18 cellular contexts compared by ENCODE assay signal in the genomic region with DNA sequence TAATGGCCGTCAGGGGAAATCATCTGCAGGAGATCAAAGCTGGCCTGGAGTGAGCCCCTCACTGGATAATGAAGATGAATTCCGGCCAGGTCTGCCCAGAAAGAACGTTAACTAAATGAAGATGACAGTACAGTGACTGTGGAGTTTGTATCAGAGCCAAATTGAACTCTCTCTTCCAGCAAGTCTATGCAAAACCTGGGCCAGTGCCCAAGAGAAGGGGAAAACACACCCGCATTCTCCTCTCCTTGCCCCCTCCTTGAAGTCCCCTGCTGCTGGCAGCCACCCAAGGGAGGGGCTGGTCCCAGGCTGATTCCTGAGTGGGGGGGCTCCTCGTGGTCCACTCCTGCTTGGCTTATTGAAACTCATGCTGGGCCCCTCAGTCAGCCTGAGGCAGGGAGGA.
A peak's percentile ranks its signal among the peaks of the same experiment; 100 is the strongest.
DNase-seq lines count a peak whose midpoint lies in the region; ATAC-seq and TF ChIP-seq lines count a peak whose summit lies in the region.
"Had no signal": no experiment of that assay in that cellular context is flagged by ENCODE, and none has a peak within 500 bp of the region (broad histone marks: within the 10 kb centered on the region; RNA-seq: fewer than 3 reads in every experiment).

No MANE protein-coding gene starts in this region.

- TF ChIP-seq CTCF in MCF 10A (IDR thresholded peaks at IDR 0.05; ENCODE audit: unreplicated experiment) (no peak), breast epithelium (IDR thresholded peaks at IDR 0.05) (no peak), type B pancreatic cell (conservative IDR thresholded peaks at IDR 0.05) (no peak)

- TF ChIP-seq POLR2A in breast epithelium (IDR thresholded peaks at IDR 0.05), result no peak

- H3K36me3 ChIP-seq in breast epithelium, result no peaks in the 10 kb centered on the region
- H3K36me3 ChIP-seq: ovary had no signal

- CTCF ChIA-PET in MCF 10A (lab: Yijun Ruan, JAX), result interaction anchor here (0.6 kb wide), 1 partner anchor 169 kb away, joined by 5 read pairs; no protein-coding TSS in a partner anchor

- BruUV-seq in MCF 10A (replicated peaks; lab: Mats Ljungman, UMichigan), result no TSS peak

- ATAC-seq in SK-N-SH treated with all-trans-retinoic acid at 6 μM for 48 hours, result peak; percentile 84
- no peak for ATAC-seq in activated naive CD4-positive, alpha-beta T cell treated with anti-CD3 and anti-CD28 coated beads, Interleukin-2, amount 50 U/mL, for 72 hours
- ATAC-seq: activated CD8-positive, alpha-beta T cell treated with anti-CD3 and anti-CD28 coated beads for 36 hours had no signal

- H3K4me1 ChIP-seq in breast epithelium, result no peaks in the 10 kb centered on the region

- H3K27me3 Mint-ChIP-seq in MCF 10A (ENCODE audit: insufficient read depth, unreplicated experiment), result no peaks in the 10 kb centered on the region
- H3K27me3 Mint-ChIP-seq in type B pancreatic cell, result peaks cover 20% of the 10 kb centered on the region

- no peak overlapping the region for H3K4me3 ChIP-seq in breast epithelium
- H3K4me3 ChIP-seq: ovary had no signal

- POLR2A ChIA-PET in MCF 10A (lab: Yijun Ruan, JAX), result interaction anchor here (1.1 kb wide), 1 partner anchor 56 kb away, joined by 4 read pairs; no protein-coding TSS in a partner anchor

- H3K27ac ChIP-seq in breast epithelium, result no peak overlapping the region
- H3K27ac ChIP-seq: epithelial cell of prostate, ovary, VCaP had no signal

- H3K4me1 Mint-ChIP-seq in MCF 10A (ENCODE audit: insufficient read depth, unreplicated experiment), result peaks cover 31% of the 10 kb centered on the region
- peaks cover 14% of the 10 kb centered on the region for H3K4me1 Mint-ChIP-seq in type B pancreatic cell (ENCODE audit: unreplicated experiment)
- H3K4me1 Mint-ChIP-seq: IgD-negative memory B cell had no signal

- H3K9me3 ChIP-seq in breast epithelium, result no peaks in the 10 kb centered on the region
- H3K9me3 ChIP-seq: ovary had no signal

- H3K9me3 Mint-ChIP-seq in MCF 10A (ENCODE audit: unreplicated experiment) (no peaks in the 10 kb centered on the region), type B pancreatic cell (no peaks in the 10 kb centered on the region)
- no peaks in the 10 kb centered on the region for H3K9me3 Mint-ChIP-seq in activated naive CD4-positive, alpha-beta T cell treated with anti-CD3 and anti-CD28 coated beads, Interleukin-2, amount 50 U/mL, for 72 hours
- H3K9me3 Mint-ChIP-seq: activated CD8-positive, alpha-beta T cell treated with anti-CD3 and anti-CD28 coated beads for 36 hours; activated T-helper 1 cell treated with anti-CD3 and anti-CD28 coated beads, Interleukin-12 subunit alpha, Interleukin-12 subunit beta, Interleukin-2, Interleukin-4 antibody, amounts not matched to agents 30 ng/mL and 10 ng/mL and 1 ng/mL, durations not matched to agents 14 hours and 24 hours and 36 hours had no signal

- DNase-seq in MCF 10A (ENCODE audit: unreplicated experiment), result peak; percentile 25
- DNase-seq in breast epithelium (ENCODE audit: low spot score in 2 of 2), result no peak
- DNase-seq in globus pallidus (ENCODE audit: low spot score), result peak; percentile 23
- no peak for DNase-seq in type B pancreatic cell (ENCODE audit: extremely low spot score, unreplicated experiment)
- DNase-seq in NCI-H187 (lab: John Stamatoyannopoulos, UW), result no peak
- no peak for DNase-seq in activated naive CD4-positive, alpha-beta T cell treated with anti-CD3 and anti-CD28 coated beads, Interleukin-2, amount 50 U/mL, for 72 hours (ENCODE audit: low spot score in 2 of 2)
- DNase-seq in NCI-H2107 (lab: John Stamatoyannopoulos, UW), result no peak
- DNase-seq: ACHN; activated CD8-positive, alpha-beta T cell treated with anti-CD3 and anti-CD28 coated beads for 36 hours; cortex of kidney; NCI-H524; ovary; stimulated activated naive CD4-positive, alpha-beta T cell had no signal

- H3K4me3 Mint-ChIP-seq in MCF 10A (ENCODE audit: unreplicated experiment) (no peak overlapping the region), type B pancreatic cell (no peak overlapping the region)
- H3K4me3 Mint-ChIP-seq: activated CD8-positive, alpha-beta T cell treated with anti-CD3 and anti-CD28 coated beads for 36 hours; activated T-helper 1 cell treated with anti-CD3 and anti-CD28 coated beads, Interleukin-12 subunit alpha, Interleukin-12 subunit beta, Interleukin-2, Interleukin-4 antibody, amounts not matched to agents 30 ng/mL and 10 ng/mL and 1 ng/mL, durations not matched to agents 14 hours and 24 hours and 36 hours had no signal

- H3K36me3 Mint-ChIP-seq in MCF 10A (ENCODE audit: insufficient read depth, unreplicated experiment) (no peaks in the 10 kb centered on the region), type B pancreatic cell (no peaks in the 10 kb centered on the region)
- H3K36me3 Mint-ChIP-seq in activated naive CD4-positive, alpha-beta T cell treated with anti-CD3 and anti-CD28 coated beads, Interleukin-2, amount 50 U/mL, for 72 hours, result no peaks in the 10 kb centered on the region

- intact Hi-C loops in MCF 10A (cut with micrococcal nuclease), result no loop called here
- intact Hi-C loops in breast epithelium (cut with DNase I; ENCODE audit: low total_unique reads), result no loop called here

- no peaks in the 10 kb centered on the region for H3K27me3 ChIP-seq in breast epithelium
- H3K27me3 ChIP-seq: ovary had no signal

- H3K27ac Mint-ChIP-seq in MCF 10A (ENCODE audit: low read depth, unreplicated experiment), result no peak overlapping the region
- H3K27ac Mint-ChIP-seq in type B pancreatic cell, result peak overlapping the region; percentile 10
- no peak overlapping the region for H3K27ac Mint-ChIP-seq in activated naive CD4-positive, alpha-beta T cell treated with anti-CD3 and anti-CD28 coated beads, Interleukin-2, amount 50 U/mL, for 72 hours
- H3K27ac Mint-ChIP-seq: activated CD8-positive, alpha-beta T cell treated with anti-CD3 and anti-CD28 coated beads for 36 hours; activated T-helper 1 cell treated with anti-CD3 and anti-CD28 coated beads, Interleukin-12 subunit alpha, Interleukin-12 subunit beta, Interleukin-2, Interleukin-4 antibody, amounts not matched to agents 30 ng/mL and 10 ng/mL and 1 ng/mL, durations not matched to agents 14 hours and 24 hours and 36 hours; IgD-negative memory B cell had no signal

TF ChIP-seq in SK-N-SH treated with all-trans-retinoic acid at 6 μM for 48 hours, 23 proteins besides CTCF, POLR2A, EP300 and RAD21:
- TF ChIP-seq SNAI2 (CRISPR knock-in tag; IDR thresholded peaks at IDR 0.05), result no peak
- TF ChIP-seq CSRNP3 (CRISPR knock-in tag; IDR thresholded peaks at IDR 0.05), result no peak
- TF ChIP-seq ESRRG (CRISPR knock-in tag; IDR thresholded peaks at IDR 0.05), result no peak
- TF ChIP-seq ZC3H10 (CRISPR knock-in tag; IDR thresholded peaks at IDR 0.05), result no peak
- TF ChIP-seq TSHZ2 (CRISPR knock-in tag; IDR thresholded peaks at IDR 0.05), result 0 out of 2 replicates have a peak, but pooled peaks have one; percentile 18
- TF ChIP-seq ARNTL (CRISPR knock-in tag; IDR thresholded peaks at IDR 0.05; ENCODE audit: borderline replicate concordance, low read depth), result no peak
- TF ChIP-seq, protein P1, sequence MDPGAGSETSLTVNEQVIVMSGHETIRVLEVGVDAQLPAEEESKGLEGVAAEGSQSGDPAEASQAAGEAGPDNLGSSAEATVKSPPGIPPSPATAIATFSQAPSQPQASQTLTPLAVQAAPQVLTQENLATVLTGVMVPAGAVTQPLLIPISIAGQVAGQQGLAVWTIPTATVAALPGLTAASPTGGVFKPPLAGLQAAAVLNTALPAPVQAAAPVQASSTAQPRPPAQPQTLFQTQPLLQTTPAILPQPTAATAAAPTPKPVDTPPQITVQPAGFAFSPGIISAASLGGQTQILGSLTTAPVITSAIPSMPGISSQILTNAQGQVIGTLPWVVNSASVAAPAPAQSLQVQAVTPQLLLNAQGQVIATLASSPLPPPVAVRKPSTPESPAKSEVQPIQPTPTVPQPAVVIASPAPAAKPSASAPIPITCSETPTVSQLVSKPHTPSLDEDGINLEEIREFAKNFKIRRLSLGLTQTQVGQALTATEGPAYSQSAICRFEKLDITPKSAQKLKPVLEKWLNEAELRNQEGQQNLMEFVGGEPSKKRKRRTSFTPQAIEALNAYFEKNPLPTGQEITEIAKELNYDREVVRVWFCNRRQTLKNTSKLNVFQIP (CRISPR knock-in tag; IDR thresholded peaks at IDR 0.05; ENCODE audit: borderline replicate concordance, low read depth), result no peak
- no peak for TF ChIP-seq CSDC2 (CRISPR knock-in tag; IDR thresholded peaks at IDR 0.05)
TF ChIP-seq in SK-N-SH treated with all-trans-retinoic acid at 6 μM for 48 hours: peak in this region for 1.

Comparison
In these comparisons a context has a peak if more than half of its experiments do, and no peak if none do; other contexts are left out.
1. DNase-seq: peak in MCF 10A (single experiment) and globus pallidus (single experiment); none in breast epithelium (0 of 2), type B pancreatic cell (single experiment), NCI-H187 (0 of 2), activated naive CD4-positive, alpha-beta T cell treated with anti-CD3 and anti-CD28 coated beads, Interleukin-2, amount 50 U/mL, for 72 hours (0 of 2) and NCI-H2107 (single experiment).